In the genomic region with DNA sequence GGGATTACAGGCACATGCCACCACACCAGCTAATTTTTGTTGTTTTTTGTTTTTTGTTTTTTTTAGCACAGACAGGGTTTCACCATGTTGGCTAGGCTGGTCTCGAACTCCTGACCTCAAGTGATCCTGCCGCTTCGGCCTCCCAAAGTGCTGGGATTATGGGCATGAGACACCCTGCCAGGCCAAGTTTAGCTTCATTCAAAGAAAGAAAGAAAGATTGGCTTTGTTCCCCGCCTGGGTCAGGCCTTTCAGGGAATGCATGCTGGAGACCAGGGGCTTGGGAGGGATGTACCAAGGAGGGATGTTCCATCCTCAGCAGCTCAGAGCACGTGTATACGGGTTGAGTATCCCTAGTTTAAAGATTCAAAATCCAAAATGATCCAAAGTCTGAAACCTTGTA, we compare ENCODE assay signal across 26 cellular contexts.
"Had no signal": no experiment of that assay in that cellular context is flagged by ENCODE, and none has a peak within 500 bp of the region (broad histone marks: within the 10 kb centered on the region; RNA-seq: fewer than 3 reads in every experiment).

No MANE protein-coding gene starts in this region.

- H3K27me3 Mint-ChIP-seq: activated naive CD8-positive, alpha-beta T cell treated with anti-CD3 and anti-CD28 coated beads, Interleukin-2, amount 10 ng/mL, durations not matched to agents 7 days and 5 days; memory B cell; progenitor cell of endocrine pancreas; T-cell had no signal

- H3K4me3 Mint-ChIP-seq: activated naive CD4-positive, alpha-beta T cell treated with anti-CD3 and anti-CD28 coated beads for 36 hours; activated naive CD8-positive, alpha-beta T cell treated with anti-CD3 and anti-CD28 coated beads, Interleukin-2, amount 10 ng/mL, durations not matched to agents 7 days and 5 days; memory B cell; neural crest cell; T-cell had no signal

- H3K27ac ChIP-seq: sigmoid colon, testis, WERI-Rb-1 had no signal

- ATAC-seq: left cardiac atrium, T-cell had no signal

- H3K36me3 Mint-ChIP-seq: activated naive CD8-positive, alpha-beta T cell treated with anti-CD3 and anti-CD28 coated beads, Interleukin-2, amount 10 ng/mL, durations not matched to agents 7 days and 5 days had no signal

- H3K27me3 ChIP-seq: sigmoid colon, testis, uterus had no signal

- H3K4me1 Mint-ChIP-seq: activated naive CD8-positive, alpha-beta T cell treated with anti-CD3 and anti-CD28 coated beads, Interleukin-2, amount 10 ng/mL, durations not matched to agents 7 days and 5 days; memory B cell; T-cell had no signal

- DNase-seq: activated CD4-positive, alpha-beta T cell treated with anti-CD3 and anti-CD28 coated beads for 1 hour; activated CD4-positive, alpha-beta T cell treated with anti-CD3 and anti-CD28 coated beads, Interleukin-2, amount 50 U/mL, for 4 hours; activated CD8-positive, alpha-beta memory T cell treated with anti-CD3 and anti-CD28 coated beads, Interleukin-2, amount 50 U/mL, for 48 hours; activated effector memory CD4-positive, alpha-beta T cell treated with Interleukin-2 at 50 U/mL for 16 hours; activated naive CD4-positive, alpha-beta T cell treated with anti-CD3 and anti-CD28 coated beads for 36 hours; activated naive CD8-positive, alpha-beta T cell treated with anti-CD3 and anti-CD28 coated beads, Interleukin-2, amount 10 ng/mL, durations not matched to agents 7 days and 5 days; activated T-cell treated with anti-CD3 and anti-CD28 coated beads, Interleukin-2, amount 50 U/mL, for 48 hours; amniotic stem cell; cerebellar nuclear complex; cortex of kidney; foreskin fibroblast; islet precursor cell; left cardiac atrium; sigmoid colon; stimulated activated CD4-positive, alpha-beta T cell treated with anti-CD3 and anti-CD28 coated beads, Interleukin-2, amount 100 ng/mL, for 48 hours; stimulated activated CD8-positive, alpha-beta memory T cell treated with anti-CD3 and anti-CD28 coated beads, Interleukin-4, amount 100 ng/mL, for 48 hours; stimulated activated naive CD4-positive, alpha-beta T cell; T-cell; testis; trophoblast cell; uterus; WERI-Rb-1 had no signal

- H3K36me3 ChIP-seq: uterus had no signal

- H3K9me3 Mint-ChIP-seq: activated naive CD4-positive, alpha-beta T cell treated with anti-CD3 and anti-CD28 coated beads for 36 hours; activated naive CD8-positive, alpha-beta T cell treated with anti-CD3 and anti-CD28 coated beads, Interleukin-2, amount 10 ng/mL, durations not matched to agents 7 days and 5 days; memory B cell; neural crest cell; T-cell had no signal

- FAIRE-seq: TTC549 had no signal

- H3K9me3 ChIP-seq: sigmoid colon, testis, uterus had no signal

- H3K4me1 ChIP-seq: sigmoid colon, testis, uterus had no signal

- H3K27ac Mint-ChIP-seq: activated naive CD4-positive, alpha-beta T cell treated with anti-CD3 and anti-CD28 coated beads for 36 hours; activated naive CD8-positive, alpha-beta T cell treated with anti-CD3 and anti-CD28 coated beads, Interleukin-2, amount 10 ng/mL, durations not matched to agents 7 days and 5 days; memory B cell; T-cell had no signal

- H3K4me3 ChIP-seq: sigmoid colon, testis, uterus had no signal
